Comparison of ENCODE assay signal across 8 cellular contexts in the genomic region with DNA sequence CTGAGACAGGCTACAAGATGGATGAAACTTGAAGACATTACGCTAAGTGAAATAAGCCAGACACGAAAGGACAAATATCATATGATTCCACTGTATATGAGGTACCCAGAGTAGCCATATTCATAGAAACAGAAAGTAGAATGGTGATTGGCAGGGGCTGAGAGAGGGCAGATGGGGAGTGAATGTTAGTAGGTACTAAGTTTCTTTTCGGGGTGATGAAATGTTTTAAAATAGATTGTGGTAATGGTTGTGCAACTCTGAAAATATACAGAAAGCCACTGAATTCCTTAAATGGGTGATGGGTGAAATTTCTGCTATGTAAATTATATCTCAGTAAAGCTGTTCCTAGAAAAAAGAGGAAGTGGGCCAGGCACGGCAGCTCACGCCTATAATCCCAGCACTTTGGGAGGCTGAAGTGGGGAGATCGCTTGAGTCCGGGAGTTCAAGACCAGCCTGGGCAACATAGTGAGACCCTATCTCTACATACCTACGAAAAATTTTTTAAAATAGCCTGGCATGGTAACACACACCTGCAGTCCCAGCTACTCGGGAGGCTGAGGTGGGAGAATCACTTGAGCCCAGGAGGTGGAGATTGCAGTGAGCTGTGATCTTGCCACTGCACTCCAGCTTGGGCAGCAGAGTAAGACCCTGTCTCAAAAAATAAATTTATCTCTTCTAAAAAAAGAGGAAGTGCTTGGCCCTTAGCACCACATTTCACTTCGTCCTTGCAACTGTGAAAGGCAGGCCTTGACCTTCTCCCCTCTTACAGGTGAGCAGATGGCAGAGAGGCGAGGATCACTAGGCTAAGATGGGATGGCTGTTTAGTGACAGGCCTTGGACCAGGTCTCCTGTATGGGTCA.
DNase-seq lines count a peak whose midpoint lies in the region; ATAC-seq lines count a peak whose summit lies in the region.

No MANE protein-coding gene starts in this region.

- no peaks in the 10 kb centered on the region for H3K36me3 Mint-ChIP-seq in activated naive CD8-positive, alpha-beta T cell

- peak; percentile 64 for ATAC-seq in GM21367 (IDR thresholded peaks at IDR 0.05; ENCODE audit: unreplicated experiment)
- peak; percentile 68 for ATAC-seq in HG03575 (IDR thresholded peaks at IDR 0.05; ENCODE audit: extremely low read depth, insufficient number of reproducible peaks, low FRiP score, unreplicated experiment)

- peaks cover 33% of the 10 kb centered on the region for H3K4me1 Mint-ChIP-seq in activated naive CD8-positive, alpha-beta T cell (ENCODE audit: low read depth)

- no peaks in the 10 kb centered on the region for H3K9me3 Mint-ChIP-seq in activated naive CD8-positive, alpha-beta T cell (ENCODE audit: low read depth)

- DNase-seq in GM03348 (ENCODE audit: low spot score), result peak; percentile 88
- DNase-seq in iris pigment epithelial cell (ENCODE audit: low read depth), result peak; percentile 92
- peak; percentile 69 for DNase-seq in superior temporal gyrus (ENCODE audit: extremely low spot score)
- no peak for DNase-seq in NCI-H1436 (lab: John Stamatoyannopoulos, UW)
- DNase-seq in NCI-H446 (lab: John Stamatoyannopoulos, UW), result no peak

- peak overlapping the region; percentile 47 for H3K27ac Mint-ChIP-seq in activated naive CD8-positive, alpha-beta T cell

- peak overlapping the region; percentile 33 for H3K4me3 Mint-ChIP-seq in activated naive CD8-positive, alpha-beta T cell

- no peaks in the 10 kb centered on the region for H3K27me3 Mint-ChIP-seq in activated naive CD8-positive, alpha-beta T cell

Comparison
In these comparisons a context has a peak if more than half of its experiments do, and no peak if none do; other contexts are left out.
1. DNase-seq: peak in GM03348 (single experiment), iris pigment epithelial cell (single experiment) and superior temporal gyrus (single experiment); none in NCI-H1436 (single experiment) and NCI-H446 (0 of 2).